ENCODE assay signal across 7 cellular contexts in genomic region chr10:71708301-71708703, GRCh38. TPM values are rescaled to one million over a fixed set of nuclear protein-coding genes. Genes with fewer than 3 reads are reported as not detected.
A peak's percentile ranks its signal among the peaks of the same experiment; 100 is the strongest.
DNase-seq lines count a peak whose midpoint lies in the region; TF ChIP-seq lines count a peak whose summit lies in the region.

No MANE protein-coding gene starts in this region.

- TF ChIP-seq CTCF in GM12872 (IDR thresholded peaks at IDR 0.05; ENCODE audit: insufficient read depth, low read depth, low read length), result peak; percentile 98
- peak; percentile 90 for TF ChIP-seq CTCF in endothelial cell (IDR thresholded peaks at IDR 0.05; ENCODE audit: unreplicated experiment)

- no peaks in the 10 kb centered on the region for H3K36me3 Mint-ChIP-seq in endothelial cell (ENCODE audit: low read depth, unreplicated experiment)

- peak; percentile 53 for DNase-seq in NCI-H1694 (lab: John Stamatoyannopoulos, UW)
- peak; percentile 89 for DNase-seq in activated CD8-positive, alpha-beta memory T cell treated with anti-CD3 and anti-CD28 coated beads, Interleukin-2, amount 50 U/mL, for 48 hours
- peak; percentile 93 for DNase-seq in endothelial cell (ENCODE audit: low spot score)
- DNase-seq in mucosa of gallbladder (ENCODE audit: low spot score), result peak; percentile 57
- peak; percentile 70 for DNase-seq in superior temporal gyrus (ENCODE audit: extremely low spot score)
- no peak for DNase-seq in DMS153 (lab: John Stamatoyannopoulos, UW)

- peaks cover 9% of the 10 kb centered on the region for H3K4me1 Mint-ChIP-seq in endothelial cell (ENCODE audit: unreplicated experiment)

- H3K27ac Mint-ChIP-seq in endothelial cell (ENCODE audit: unreplicated experiment), result no peak overlapping the region

- peaks cover 7% of the 10 kb centered on the region for H3K27me3 Mint-ChIP-seq in endothelial cell (ENCODE audit: unreplicated experiment)

- no peak overlapping the region for H3K4me3 Mint-ChIP-seq in endothelial cell (ENCODE audit: unreplicated experiment)

- H3K9me3 Mint-ChIP-seq in endothelial cell (ENCODE audit: unreplicated experiment), result no peaks in the 10 kb centered on the region

RNA-seq across cellular contexts. Expression of gene C10orf105, which starts 11.3 kb away (rescaled TPM):
- 0.15 TPM for total RNA-seq in endothelial cell (ENCODE audit: unreplicated experiment)
- total RNA-seq in mucosa of gallbladder, result 0.06 TPM
